25 cellular contexts compared by ENCODE assay signal in the genomic region with DNA sequence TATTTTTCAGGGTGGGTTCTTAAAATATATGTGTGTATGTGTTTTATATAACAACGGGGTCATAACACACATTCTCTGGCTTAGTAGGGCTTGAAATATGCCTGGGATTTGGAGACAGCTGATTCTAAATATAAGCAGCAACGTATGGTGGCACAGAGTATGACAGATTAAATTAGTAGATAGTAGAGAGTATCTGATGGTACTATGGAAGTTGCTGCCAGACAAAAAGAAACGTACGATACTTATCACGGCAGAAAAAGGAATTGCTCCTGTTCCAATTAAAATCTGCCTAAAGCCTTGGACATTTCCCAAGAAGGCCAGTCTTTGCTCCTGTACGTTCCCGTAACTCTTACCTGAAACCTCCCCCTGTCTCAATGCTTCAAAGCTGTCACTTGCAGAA.
"Had no signal": no experiment of that assay in that cellular context is flagged by ENCODE, and none has a peak within 500 bp of the region (broad histone marks: within the 10 kb centered on the region; RNA-seq: fewer than 3 reads in every experiment).

No MANE protein-coding gene starts in this region.

- H3K27ac ChIP-seq: colonic mucosa, epithelial cell of prostate, esophagus squamous epithelium, gastrocnemius medialis, heart right ventricle, left lung, lower lobe of right lung had no signal

- H3K27ac Mint-ChIP-seq: dendritic cell treated with granulocyte-macrophage colony-stimulating factor and Interleukin-4, amounts not matched to agents 40 ng/mL and 50 ng/mL, for 4 days; effector memory CD8-positive, alpha-beta T cell; endodermal cell; mesothelial cell of epicardium; naive B cell had no signal

- H3K36me3 ChIP-seq: colonic mucosa, esophagus squamous epithelium, gastrocnemius medialis, heart right ventricle, left lung, lower lobe of right lung had no signal

- H3K27me3 Mint-ChIP-seq: dendritic cell treated with granulocyte-macrophage colony-stimulating factor and Interleukin-4, amounts not matched to agents 40 ng/mL and 50 ng/mL, for 4 days; effector memory CD8-positive, alpha-beta T cell; naive B cell had no signal

- H3K4me1 ChIP-seq: colonic mucosa, esophagus squamous epithelium, gastrocnemius medialis, lower lobe of right lung had no signal

- H3K4me3 ChIP-seq: colonic mucosa, esophagus squamous epithelium, gastrocnemius medialis, heart right ventricle, left lung, lower lobe of right lung, mucosa of descending colon had no signal

- H3K4me1 Mint-ChIP-seq: mesothelial cell of epicardium had no signal

- ATAC-seq: effector memory CD8-positive, alpha-beta T cell; esophagus mucosa; gastrocnemius medialis; heart right ventricle; left cardiac atrium; left lung; left ventricle myocardium superior; lower lobe of right lung; mucosa of descending colon had no signal

- H3K4me3 Mint-ChIP-seq: dendritic cell treated with granulocyte-macrophage colony-stimulating factor and Interleukin-4, amounts not matched to agents 40 ng/mL and 50 ng/mL, for 4 days; effector memory CD8-positive, alpha-beta T cell; endodermal cell; mesothelial cell of epicardium; naive B cell had no signal

- H3K9me3 ChIP-seq: colonic mucosa, esophagus squamous epithelium, gastrocnemius medialis, left lung, lower lobe of right lung, mucosa of descending colon had no signal

- H3K27me3 ChIP-seq: colonic mucosa, esophagus squamous epithelium, gastrocnemius medialis, heart right ventricle, left lung had no signal

- DNase-seq: colonic mucosa; cortex of kidney; effector CD8-positive, alpha-beta T cell; effector memory CD8-positive, alpha-beta T cell; endodermal cell; erythroblast; esophagus squamous epithelium; foreskin fibroblast; foreskin melanocyte; gastrocnemius medialis; glutamatergic neuron; head of caudate nucleus; heart right ventricle; hippocampal formation; left cardiac atrium; left lung; left ventricle myocardium superior; lower lobe of right lung; mesenchymal stem cell; mucosa of descending colon; naive B cell had no signal
